33 cellular contexts compared by ENCODE assay signal in genomic region chr7:45235905-45236304, GRCh38.
"Had no signal": no experiment of that assay in that cellular context is flagged by ENCODE, and none has a peak within 500 bp of the region (broad histone marks: within the 10 kb centered on the region; RNA-seq: fewer than 3 reads in every experiment).

No MANE protein-coding gene starts in this region.

- H3K4me1 ChIP-seq: adrenal gland, ascending aorta, body of pancreas, breast epithelium had no signal

- H3K27me3 ChIP-seq: adrenal gland, ascending aorta, body of pancreas, brain microvascular endothelial cell, breast epithelium had no signal

- H3K36me3 ChIP-seq: adrenal gland, ascending aorta, brain microvascular endothelial cell, breast epithelium, cardiac muscle cell had no signal

- H3K27ac ChIP-seq: adrenal gland, ascending aorta, body of pancreas, brain microvascular endothelial cell, breast epithelium, cardiac muscle cell had no signal

- H3K9me3 ChIP-seq: adrenal gland, ascending aorta, body of pancreas, breast epithelium had no signal

- H3K4me3 ChIP-seq: adrenal gland, ascending aorta, body of pancreas, breast epithelium, cardiac muscle cell had no signal

- FAIRE-seq: astrocyte, bronchial epithelial cell, colon had no signal

- DNase-seq: activated effector memory CD4-positive, alpha-beta T cell treated with anti-CD3 and anti-CD28 coated beads, Interleukin-2, amount 50 U/mL, for 16 hours; activated effector memory CD4-positive, alpha-beta T cell treated with Interleukin-2 at 50 U/mL for 16 hours; activated gamma-delta T cell; activated gamma-delta T cell treated with Interleukin-2 at 50 U/mL for 16 hours; activated naive CD4-positive, alpha-beta T cell; activated naive CD4-positive, alpha-beta T cell treated with anti-CD3 and anti-CD28 coated beads for 36 hours; activated naive CD4-positive, alpha-beta T cell treated with anti-CD3 and anti-CD28 coated beads, Interleukin-2, amount 10 ng/mL, durations not matched to agents 7 days and 5 days; activated naive CD4-positive, alpha-beta T cell treated with anti-CD3 and anti-CD28 coated beads, Interleukin-2, amount 50 U/mL, for 16 hours; activated naive CD4-positive, alpha-beta T cell treated with Interleukin-2 at 50 U/mL for 16 hours; activated naive CD8-positive, alpha-beta T cell treated with anti-CD3 and anti-CD28 coated beads for 36 hours; activated naive CD8-positive, alpha-beta T cell treated with anti-CD3 and anti-CD28 coated beads, Interleukin-2, amount 10 ng/mL, durations not matched to agents 7 days and 5 days; activated naive CD8-positive, alpha-beta T cell treated with anti-CD3 and anti-CD28 coated beads, Interleukin-2, amount 50 U/mL, for 24 hours; activated T-cell treated with anti-CD3 and anti-CD28 coated beads, Interleukin-2, amount 50 U/mL, for 24 hours; activated T-cell treated with anti-CD3 and anti-CD28 coated beads, Interleukin-2, amount 50 U/mL, for 4 hours; activated T-cell treated with anti-CD3 and anti-CD28 coated beads, Interleukin-2, amount 50 U/mL, for 48 hours; activated T-cell treated with anti-CD3 and anti-CD28 coated beads, Interleukin-2, amount 50 U/mL, for 72 hours; adrenal gland; amniotic stem cell; amygdala; anterior cingulate cortex; aorta; body of pancreas; caudate nucleus; central memory CD4-positive, alpha-beta T cell had no signal

- ATAC-seq: activated naive CD4-positive, alpha-beta T cell treated with anti-CD3 and anti-CD28 coated beads, Interleukin-2, amount 50 U/mL, for 72 hours; activated naive CD8-positive, alpha-beta T cell treated with anti-CD3 and anti-CD28 coated beads, Interleukin-2, amount 50 U/mL, for 24 hours; activated T-cell treated with anti-CD3 and anti-CD28 coated beads, Interleukin-2, amount 50 U/mL, for 4 hours; activated T-cell treated with anti-CD3 and anti-CD28 coated beads, Interleukin-2, amount 50 U/mL, for 72 hours; activated T-helper 17 cell treated with anti-CD3 and anti-CD28 coated beads, Interleukin-2, amount 50 U/mL, for 72 hours; body of pancreas had no signal
